In genomic region chr21:31186916-31187315, GRCh38 we compare ENCODE assay signal across 24 cellular contexts.
DNase-seq lines count a peak whose midpoint lies in the region; ATAC-seq and TF ChIP-seq lines count a peak whose summit lies in the region.
"Had no signal": no experiment of that assay in that cellular context is flagged by ENCODE, and none has a peak within 500 bp of the region (broad histone marks: within the 10 kb centered on the region; RNA-seq: fewer than 3 reads in every experiment).

No MANE protein-coding gene starts in this region.

- H3K27ac Mint-ChIP-seq in activated naive CD4-positive, alpha-beta T cell treated with anti-CD3 and anti-CD28 coated beads, Interleukin-2, amount 50 U/mL, for 24 hours: peak overlapping the region; percentile 98
- peak overlapping the region; percentile 94 for H3K27ac Mint-ChIP-seq in T-helper 17 cell
- H3K27ac Mint-ChIP-seq in activated naive CD8-positive, alpha-beta T cell treated with anti-CD3 and anti-CD28 coated beads, Interleukin-2, amount 10 ng/mL, durations not matched to agents 7 days and 5 days: peak overlapping the region; percentile 56
- H3K27ac Mint-ChIP-seq in stimulated activated naive CD8-positive, alpha-beta T cell treated with anti-CD3 and anti-CD28 coated beads, Interleukin-15, amount 100 ng/mL, for 72 hours: peak overlapping the region; percentile 71 to 89
- H3K27ac Mint-ChIP-seq: stimulated activated naive B cell treated with anti-CD40 and anti-IgM and Interleukin-4, amounts not matched to agents 10 μg/mL and 1 μg/mL and 100 μg/mL, for 72 hours had no signal

- H3K9me3 ChIP-seq in T-helper 17 cell (ENCODE audit: control insufficient read depth, low read length, poor library complexity, severe bottlenecking): no peaks in the 10 kb centered on the region
- no peaks in the 10 kb centered on the region for H3K9me3 ChIP-seq in vagina
- H3K9me3 ChIP-seq: BLaER1 treated with 17β-estradiol and CSF1 and Interleukin-3, amounts not matched to agents 10 nM and 100 nM; breast epithelium; colonic mucosa; pancreas; Peyer's patch; right atrium auricular region; tibial artery had no signal

- no peak overlapping the region for H3K4me3 ChIP-seq in vagina
- H3K4me3 ChIP-seq: BLaER1 treated with 17β-estradiol and CSF1 and Interleukin-3, amounts not matched to agents 10 nM and 100 nM; breast epithelium; colonic mucosa; pancreas; right atrium auricular region; tibial artery had no signal

- H3K9me3 Mint-ChIP-seq in activated naive CD4-positive, alpha-beta T cell treated with anti-CD3 and anti-CD28 coated beads, Interleukin-2, amount 50 U/mL, for 24 hours: no peaks in the 10 kb centered on the region
- no peaks in the 10 kb centered on the region for H3K9me3 Mint-ChIP-seq in activated naive CD8-positive, alpha-beta T cell treated with anti-CD3 and anti-CD28 coated beads, Interleukin-2, amount 10 ng/mL, durations not matched to agents 7 days and 5 days
- H3K9me3 Mint-ChIP-seq in stimulated activated naive CD8-positive, alpha-beta T cell treated with anti-CD3 and anti-CD28 coated beads, Interleukin-15, amount 100 ng/mL, for 72 hours: no peaks in the 10 kb centered on the region
- H3K9me3 Mint-ChIP-seq: stimulated activated naive B cell treated with anti-CD40 and anti-IgM and Interleukin-4, amounts not matched to agents 10 μg/mL and 1 μg/mL and 100 μg/mL, for 72 hours had no signal

- intact Hi-C loops in vagina (cut with DNase I): no loop called here

- TF ChIP-seq POLR2A in vagina (IDR thresholded peaks at IDR 0.05): no peak

- DNase-seq in activated naive CD4-positive, alpha-beta T cell (lab: John Stamatoyannopoulos, UW): no peak
- DNase-seq in T-helper 17 cell (no peak), vagina (ENCODE audit: extremely low spot score in 2 of 2) (no peak), NCI-H526 (lab: John Stamatoyannopoulos, UW) (no peak)
- DNase-seq in activated naive CD8-positive, alpha-beta T cell treated with anti-CD3 and anti-CD28 coated beads, Interleukin-2, amount 10 ng/mL, durations not matched to agents 7 days and 5 days: no peak
- no peak for DNase-seq in stimulated activated naive CD8-positive, alpha-beta T cell treated with anti-CD3 and anti-CD28 coated beads, Interleukin-15, amount 100 ng/mL, for 72 hours
- DNase-seq: colonic mucosa; H7; islet precursor cell; NCI-H1048; NCI-H1694 treated with DMSO at 0.1 percent for 48 hours; NCI-H524 treated with DMSO at 0.1 percent for 48 hours; pancreas; Peyer's patch; stimulated activated CD4-positive, alpha-beta T cell treated with anti-CD3 and anti-CD28 coated beads, Interleukin-12 subunit alpha, Interleukin-12 subunit beta, amount 100 ng/mL, for 4 hours; stimulated activated CD4-positive, alpha-beta T cell treated with anti-CD3 and anti-CD28 coated beads, Interleukin-4, amount 100 ng/mL, for 24 hours; stimulated activated naive B cell treated with anti-CD40 and anti-IgM and Interleukin-4, amounts not matched to agents 10 μg/mL and 1 μg/mL and 100 μg/mL, for 72 hours; tibial artery had no signal

- H3K4me3 Mint-ChIP-seq in activated naive CD4-positive, alpha-beta T cell treated with anti-CD3 and anti-CD28 coated beads, Interleukin-2, amount 50 U/mL, for 24 hours: peak overlapping the region; percentile 84
- H3K4me3 Mint-ChIP-seq in T-helper 17 cell: peak overlapping the region; percentile 93
- no peak overlapping the region for H3K4me3 Mint-ChIP-seq in activated naive CD8-positive, alpha-beta T cell treated with anti-CD3 and anti-CD28 coated beads, Interleukin-2, amount 10 ng/mL, durations not matched to agents 7 days and 5 days
- H3K4me3 Mint-ChIP-seq in stimulated activated naive CD8-positive, alpha-beta T cell treated with anti-CD3 and anti-CD28 coated beads, Interleukin-15, amount 100 ng/mL, for 72 hours: peak overlapping the region; percentile 39
- H3K4me3 Mint-ChIP-seq: stimulated activated naive B cell treated with anti-CD40 and anti-IgM and Interleukin-4, amounts not matched to agents 10 μg/mL and 1 μg/mL and 100 μg/mL, for 72 hours had no signal

- no peaks in the 10 kb centered on the region for H3K27me3 Mint-ChIP-seq in activated naive CD4-positive, alpha-beta T cell treated with anti-CD3 and anti-CD28 coated beads, Interleukin-2, amount 50 U/mL, for 24 hours
- no peaks in the 10 kb centered on the region for H3K27me3 Mint-ChIP-seq in T-helper 17 cell
- H3K27me3 Mint-ChIP-seq in activated naive CD8-positive, alpha-beta T cell treated with anti-CD3 and anti-CD28 coated beads, Interleukin-2, amount 10 ng/mL, durations not matched to agents 7 days and 5 days: no peaks in the 10 kb centered on the region
- H3K27me3 Mint-ChIP-seq in stimulated activated naive CD8-positive, alpha-beta T cell treated with anti-CD3 and anti-CD28 coated beads, Interleukin-15, amount 100 ng/mL, for 72 hours: no peaks in the 10 kb centered on the region
- H3K27me3 Mint-ChIP-seq: stimulated activated naive B cell treated with anti-CD40 and anti-IgM and Interleukin-4, amounts not matched to agents 10 μg/mL and 1 μg/mL and 100 μg/mL, for 72 hours had no signal

- H3K4me1 ChIP-seq in vagina: no peaks in the 10 kb centered on the region
- H3K4me1 ChIP-seq: breast epithelium, colonic mucosa, pancreas, Peyer's patch, right atrium auricular region, tibial artery had no signal

- peak; percentile 29 for ATAC-seq in T-helper 17 cell
- peak; percentile 11 for ATAC-seq in activated naive CD8-positive, alpha-beta T cell treated with anti-CD3 and anti-CD28 coated beads, Interleukin-2, amount 10 ng/mL, durations not matched to agents 7 days and 5 days (ENCODE audit: low read depth)
- no peak for ATAC-seq in stimulated activated naive CD8-positive, alpha-beta T cell treated with anti-CD3 and anti-CD28 coated beads, Interleukin-15, amount 100 ng/mL, for 72 hours
- no peak for ATAC-seq in SK-N-SH treated with all-trans-retinoic acid at 6 μM for 48 hours
- ATAC-seq: pancreas; stimulated activated naive B cell treated with anti-CD40 and anti-IgM and Interleukin-4, amounts not matched to agents 10 μg/mL and 1 μg/mL and 100 μg/mL, for 72 hours had no signal

- no peaks in the 10 kb centered on the region for H3K27me3 ChIP-seq in vagina
- H3K27me3 ChIP-seq: BLaER1 treated with 17β-estradiol and CSF1 and Interleukin-3, amounts not matched to agents 10 nM and 100 nM; breast epithelium; colonic mucosa; pancreas; Peyer's patch; right atrium auricular region; tibial artery had no signal

- H3K36me3 Mint-ChIP-seq in activated naive CD4-positive, alpha-beta T cell treated with anti-CD3 and anti-CD28 coated beads, Interleukin-2, amount 50 U/mL, for 24 hours: peaks cover 37% of the 10 kb centered on the region
- H3K36me3 Mint-ChIP-seq in T-helper 17 cell (ENCODE audit: low read depth): peaks cover 3% of the 10 kb centered on the region
- peaks cover 6% of the 10 kb centered on the region for H3K36me3 Mint-ChIP-seq in activated naive CD8-positive, alpha-beta T cell treated with anti-CD3 and anti-CD28 coated beads, Interleukin-2, amount 10 ng/mL, durations not matched to agents 7 days and 5 days

- peaks cover 84% of the 10 kb centered on the region for H3K4me1 Mint-ChIP-seq in activated naive CD4-positive, alpha-beta T cell treated with anti-CD3 and anti-CD28 coated beads, Interleukin-2, amount 50 U/mL, for 24 hours
- peaks cover 65% of the 10 kb centered on the region for H3K4me1 Mint-ChIP-seq in T-helper 17 cell
- H3K4me1 Mint-ChIP-seq in activated naive CD8-positive, alpha-beta T cell treated with anti-CD3 and anti-CD28 coated beads, Interleukin-2, amount 10 ng/mL, durations not matched to agents 7 days and 5 days: peaks cover 43% of the 10 kb centered on the region
- H3K4me1 Mint-ChIP-seq in stimulated activated naive CD8-positive, alpha-beta T cell treated with anti-CD3 and anti-CD28 coated beads, Interleukin-15, amount 100 ng/mL, for 72 hours: peaks cover 74% of the 10 kb centered on the region

- POLR2A ChIA-PET in activated naive CD8-positive, alpha-beta T cell treated with anti-CD3 and anti-CD28 coated beads, Interleukin-2, amount 10 ng/mL, durations not matched to agents 7 days and 5 days (lab: Charles Lee): interaction anchor here (1.0 to 1.2 kb wide), 3 partner anchors 20 to 372 kb away, joined by 3 read pairs; no protein-coding TSS in a partner anchor

- no peak for TF ChIP-seq CTCF in vagina (IDR thresholded peaks at IDR 0.05)

- H3K36me3 ChIP-seq in vagina: no peaks in the 10 kb centered on the region
- H3K36me3 ChIP-seq: breast epithelium, colonic mucosa, pancreas, Peyer's patch, right atrium auricular region, tibial artery had no signal

- H3K27ac ChIP-seq in vagina: no peak overlapping the region
- H3K27ac ChIP-seq: BLaER1 treated with 17β-estradiol and CSF1 and Interleukin-3, amounts not matched to agents 10 nM and 100 nM; breast epithelium; colonic mucosa; HL-60; pancreas; right atrium auricular region; tibial artery had no signal

TF ChIP-seq in SK-N-SH treated with all-trans-retinoic acid at 6 μM for 48 hours, 23 proteins besides CTCF, POLR2A, EP300 and RAD21:
- TF ChIP-seq SNAI2 (CRISPR knock-in tag; IDR thresholded peaks at IDR 0.05): no peak
- TF ChIP-seq CSDC2 (CRISPR knock-in tag; IDR thresholded peaks at IDR 0.05): no peak
- no peak for TF ChIP-seq ZNF565 (CRISPR knock-in tag; conservative IDR thresholded peaks at IDR 0.05; ENCODE audit: low read depth)
- no peak for TF ChIP-seq ISL1 (CRISPR knock-in tag; IDR thresholded peaks at IDR 0.05)
- TF ChIP-seq CSRNP3 (CRISPR knock-in tag; IDR thresholded peaks at IDR 0.05): no peak
- no peak for TF ChIP-seq CREB5 (CRISPR knock-in tag; IDR thresholded peaks at IDR 0.05; ENCODE audit: low read depth)

Comparison
In these comparisons a context has a peak if more than half of its experiments do, and no peak if none do; other contexts are left out.
1. ATAC-seq: peak in T-helper 17 cell (single experiment) and activated naive CD8-positive, alpha-beta T cell treated with anti-CD3 and anti-CD28 coated beads, Interleukin-2, amount 10 ng/mL, durations not matched to agents 7 days and 5 days (single experiment); none in stimulated activated naive CD8-positive, alpha-beta T cell treated with anti-CD3 and anti-CD28 coated beads, Interleukin-15, amount 100 ng/mL, for 72 hours (single experiment) and SK-N-SH treated with all-trans-retinoic acid at 6 μM for 48 hours (single experiment).
2. Peak in every context shown above with its lines, with median percentiles within 50 percentile points of each other: H3K27ac Mint-ChIP-seq.